In genomic region chr20:10077081-10077471, GRCh38 we compare ENCODE assay signal across 10 cellular contexts. TPM values are rescaled to one million over a fixed set of nuclear protein-coding genes. Genes with fewer than 3 reads are reported as not detected.
DNase-seq lines count a peak whose midpoint lies in the region; ATAC-seq and TF ChIP-seq lines count a peak whose summit lies in the region.
"Had no signal": no experiment of that assay in that cellular context is flagged by ENCODE, and none has a peak within 500 bp of the region (broad histone marks: within the 10 kb centered on the region; RNA-seq: fewer than 3 reads in every experiment).

No MANE protein-coding gene starts in this region.

- POLR2A ChIA-PET in OCI-LY7 (lab: Charles Lee), result no interaction called here

- intact Hi-C loops in OCI-LY7 (cut with micrococcal nuclease; ENCODE audit: unreplicated experiment) (no loop called here), posterior cingulate gyrus (cut with DNase I) (no loop called here)

- peaks cover 5% of the 10 kb centered on the region for H3K36me3 Mint-ChIP-seq in glutamatergic neuron (ENCODE audit: unreplicated experiment)
- H3K36me3 Mint-ChIP-seq: activated naive CD4-positive, alpha-beta T cell treated with anti-CD3 and anti-CD28 coated beads, Interleukin-2, amount 50 U/mL, for 24 hours had no signal

- no peak overlapping the region for H3K4ac ChIP-seq in neuronal stem cell (ENCODE audit: low read length)

- H4K8ac ChIP-seq in neuronal stem cell (ENCODE audit: low read depth, low read length), result no peak overlapping the region

- H4K20me1 ChIP-seq in OCI-LY7 (ENCODE audit: insufficient read depth, low read length), result no peaks in the 10 kb centered on the region

- no peak overlapping the region for H2BK15ac ChIP-seq in neuronal stem cell (ENCODE audit: low read length)

- no peak overlapping the region for H2BK120ac ChIP-seq in neuronal stem cell (ENCODE audit: low read depth, low read length)

- H3K9me3 ChIP-seq in OCI-LY7 (ENCODE audit: low read length) (no peaks in the 10 kb centered on the region), neuronal stem cell (replicated peaks in 1 of 2; ENCODE audit: control insufficient read depth in 2 of 2, insufficient read depth in 1 of 2, low read depth in 1 of 2, low read length in 2 of 2) (no peaks in the 10 kb centered on the region)

- no peak overlapping the region for H2BK12ac ChIP-seq in neuronal stem cell (ENCODE audit: low read length)

- no peaks in the 10 kb centered on the region for H3K9me3 Mint-ChIP-seq in glutamatergic neuron (ENCODE audit: unreplicated experiment)
- H3K9me3 Mint-ChIP-seq: activated naive CD4-positive, alpha-beta T cell treated with anti-CD3 and anti-CD28 coated beads, Interleukin-2, amount 50 U/mL, for 24 hours had no signal

- H4K91ac ChIP-seq in neuronal stem cell (ENCODE audit: low read depth, low read length, poor library complexity), result no peak overlapping the region

- no peaks in the 10 kb centered on the region for H3K79me1 ChIP-seq in neuronal stem cell (ENCODE audit: low read depth, low read length)

- no peaks in the 10 kb centered on the region for H3K36me3 ChIP-seq in OCI-LY7 (ENCODE audit: insufficient read depth, low read length)
- no peaks in the 10 kb centered on the region for H3K36me3 ChIP-seq in neuronal stem cell (replicated peaks in 1 of 2; ENCODE audit: control insufficient read depth in 2 of 2, insufficient read depth in 2 of 2, low read length in 2 of 2)

- H3K27ac ChIP-seq in 22Rv1 (no peak overlapping the region), OCI-LY7 (ENCODE audit: low read depth, low read length, poor library complexity, severe bottlenecking) (no peak overlapping the region), neuronal stem cell (replicated peaks; ENCODE audit: low read length) (no peak overlapping the region)

- no peaks in the 10 kb centered on the region for H3K27me3 ChIP-seq in neuronal stem cell (ENCODE audit: control insufficient read depth in 3 of 3, insufficient read depth in 3 of 3, low read depth in 1 of 3, low read length in 3 of 3)

- no peak overlapping the region for H3K9ac ChIP-seq in neuronal stem cell (ENCODE audit: low read depth, low read length, poor library complexity)

- no CpG with 5 or more reads among the region's 4 CpGs for WGBS in neuronal stem cell (ENCODE audit: extremely low coverage in 2 of 2, insufficient read length in 2 of 2, insufficient replicate concordance in 1 of 2), 2 donors

- H2AK5ac ChIP-seq in neuronal stem cell (ENCODE audit: low read depth, low read length), result no peak overlapping the region

- H3K23ac ChIP-seq in neuronal stem cell (ENCODE audit: low read depth, low read length, poor library complexity), result no peak overlapping the region

- no peaks in the 10 kb centered on the region for H3K9me2 ChIP-seq in OCI-LY7 (ENCODE audit: insufficient read depth, low read length)

- H2BK5ac ChIP-seq in neuronal stem cell (ENCODE audit: low read length), result no peak overlapping the region

- H3K4me1 Mint-ChIP-seq in glutamatergic neuron (ENCODE audit: low read depth, unreplicated experiment), result peaks cover 17% of the 10 kb centered on the region
- H3K4me1 Mint-ChIP-seq: activated naive CD4-positive, alpha-beta T cell treated with anti-CD3 and anti-CD28 coated beads, Interleukin-2, amount 50 U/mL, for 24 hours had no signal

- H3K4me3 ChIP-seq in OCI-LY7 (ENCODE audit: low read depth, low read length, poor library complexity, severe bottlenecking), result no peak overlapping the region
- no peak overlapping the region for H3K4me3 ChIP-seq in neuronal stem cell (ENCODE audit: low read length in 2 of 2)

- H3K27me3 Mint-ChIP-seq in glutamatergic neuron (ENCODE audit: unreplicated experiment), result no peaks in the 10 kb centered on the region

- BruUV-seq in OCI-LY7 (replicated peaks; lab: Mats Ljungman, UMichigan), result no TSS peak

- no peak overlapping the region for H3K14ac ChIP-seq in neuronal stem cell (ENCODE audit: low read length)

- H3K4me3 Mint-ChIP-seq in glutamatergic neuron (ENCODE audit: unreplicated experiment), result no peak overlapping the region
- H3K4me3 Mint-ChIP-seq: activated naive CD4-positive, alpha-beta T cell treated with anti-CD3 and anti-CD28 coated beads, Interleukin-2, amount 50 U/mL, for 24 hours had no signal

- TF ChIP-seq CTCF in 22Rv1 (IDR thresholded peaks at IDR 0.05) (peak; percentile 72), OCI-LY7 (conservative IDR thresholded peaks at IDR 0.05; ENCODE audit: low read length) (peak; percentile 71), glutamatergic neuron (IDR thresholded peaks at IDR 0.05; ENCODE audit: partially characterized antibody, unreplicated experiment) (peak; percentile 63)

- no peak overlapping the region for H2AFZ ChIP-seq in OCI-LY7 (ENCODE audit: low read length)
- no peak overlapping the region for H2AFZ ChIP-seq in neuronal stem cell (ENCODE audit: low read length)

- DNase-seq in COLO668 (lab: John Stamatoyannopoulos, UW; ENCODE audit: unreplicated experiment) (peak; percentile 29), OCI-LY7 (ENCODE audit: low spot score) (no peak), glutamatergic neuron (no peak), posterior cingulate gyrus (no peak), neuronal stem cell (ENCODE audit: low spot score) (no peak), SHP77 (lab: John Stamatoyannopoulos, UW) (no peak)
- DNase-seq: NCI-H524 treated with DMSO at 0.1 percent for 48 hours had no signal

- H3K4me1 ChIP-seq in OCI-LY7 (ENCODE audit: insufficient read depth, low read length, poor library complexity, severe bottlenecking) (no peaks in the 10 kb centered on the region), neuronal stem cell (ENCODE audit: control insufficient read depth in 2 of 2, insufficient read depth in 1 of 2, low read depth in 1 of 2, low read length in 2 of 2) (no peaks in the 10 kb centered on the region)

- H3K79me2 ChIP-seq in OCI-LY7 (ENCODE audit: insufficient read depth, low read depth, low read length), result no peaks in the 10 kb centered on the region

- no peak overlapping the region for H3K18ac ChIP-seq in neuronal stem cell (ENCODE audit: low read length)

- no peak overlapping the region for H3K4me2 ChIP-seq in OCI-LY7 (ENCODE audit: low read length)
- H3K4me2 ChIP-seq in neuronal stem cell (ENCODE audit: insufficient read depth, low read length, poor library complexity, severe bottlenecking), result no peak overlapping the region

- H3K27ac Mint-ChIP-seq in glutamatergic neuron (ENCODE audit: unreplicated experiment), result no peak overlapping the region
- H3K27ac Mint-ChIP-seq: activated naive CD4-positive, alpha-beta T cell treated with anti-CD3 and anti-CD28 coated beads, Interleukin-2, amount 50 U/mL, for 24 hours had no signal

- CTCF ChIA-PET in OCI-LY7 (lab: Charles Lee; ENCODE audit: unreplicated experiment), result no interaction called here

- ATAC-seq in GM18502 (IDR thresholded peaks at IDR 0.05; ENCODE audit: poor library complexity, unreplicated experiment), result no peak

RNA-seq across cellular contexts. Expression of gene ANKEF1, which starts 42.3 kb away (rescaled TPM):
- total RNA-seq in OCI-LY7 (2014; rRNA removed; shearing (Covaris generic)), result 1.1 and 2.0 TPM in 2 replicates
- total RNA-seq in OCI-LY7 (2022) (4.7 and 6.4 TPM in 2 replicates), glutamatergic neuron (ENCODE audit: unreplicated experiment) (4.3 TPM)
- polyA plus RNA-seq in neuronal stem cell (2013, experiment 1 of 2), result 3.8 TPM
- polyA plus RNA-seq in neuronal stem cell (2013, experiment 2 of 2), result 4.2 TPM
